ENCODE assay signal across 8 cellular contexts in the genomic region with DNA sequence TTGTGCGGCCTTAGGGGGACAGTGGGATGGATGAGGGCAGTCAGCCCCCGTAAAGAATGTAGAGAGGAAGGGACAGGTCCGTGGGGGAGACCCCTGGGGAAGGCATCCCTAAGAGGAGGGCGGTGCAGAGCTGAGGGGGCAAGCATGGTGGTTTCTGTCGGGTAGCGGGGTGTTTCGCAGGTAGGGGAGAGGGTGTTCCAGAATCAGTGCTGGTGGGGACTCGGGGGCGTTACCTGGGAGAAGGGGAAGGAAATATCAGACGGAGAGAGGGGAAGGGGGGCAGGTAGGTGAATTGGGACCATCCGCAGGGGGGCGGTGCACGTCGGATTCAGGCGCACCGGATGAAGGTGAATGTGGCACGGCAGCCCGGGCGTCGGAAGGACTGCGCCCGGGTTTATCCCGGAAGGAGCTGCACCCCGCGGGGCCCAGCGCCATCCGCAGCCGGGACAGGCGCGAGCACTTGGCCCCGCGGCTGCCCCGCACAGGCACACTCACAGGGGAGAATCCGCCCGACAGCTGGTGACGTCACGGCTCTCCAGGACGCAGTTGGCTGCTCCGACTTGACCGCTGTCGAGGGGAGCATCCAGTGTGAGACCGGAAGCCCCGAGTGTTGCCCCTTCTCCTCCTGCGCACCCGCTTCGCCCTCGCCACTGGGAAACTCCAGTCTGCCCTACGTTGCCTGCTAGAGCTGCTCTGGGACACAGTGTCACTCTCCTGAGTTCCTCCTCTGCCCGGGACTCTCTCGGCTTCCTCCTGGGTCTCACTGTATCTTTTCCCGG. TPM values are rescaled to one million over a fixed set of nuclear protein-coding genes. Genes with fewer than 3 reads are reported as not detected.
A peak's percentile ranks its signal among the peaks of the same experiment; 100 is the strongest.
DNase-seq lines count a peak whose midpoint lies in the region; ATAC-seq and TF ChIP-seq lines count a peak whose summit lies in the region.

No MANE protein-coding gene starts in this region.

- peak overlapping the region; percentile 87 for H3K4me3 Mint-ChIP-seq in activated B cell treated with CpG ODN at 0.5 μM for 24 hours

- peaks cover 98% of the 10 kb centered on the region for H3K4me1 Mint-ChIP-seq in activated B cell treated with CpG ODN at 0.5 μM for 24 hours

- peak overlapping the region; percentile 39 for H3K4me3 ChIP-seq in choroid plexus epithelial cell (ENCODE audit: low read depth, low read length)

- POLR2A ChIA-PET in GM10248 (lab: Yijun Ruan, JAX): interaction anchor here (0.7 to 1.3 kb wide), 3 partner anchors 9 to 92 kb away, joined by 3 to 11 read pairs (median 3); no protein-coding TSS in a partner anchor
- POLR2A ChIA-PET in activated B cell treated with CpG ODN at 0.5 μM for 24 hours (lab: Charles Lee): interaction anchor here (0.6 to 15.6 kb wide), 11 partner anchors 7 to 212 kb away, joined by 3 to 549 read pairs (median 27); a partner anchor contains a TSS

- ATAC-seq in HG03095 (IDR thresholded peaks at IDR 0.05; ENCODE audit: unreplicated experiment) (peak; percentile 42), activated B cell treated with CpG ODN at 0.5 μM for 24 hours (ENCODE audit: low read depth) (peak; percentile 8), left lobe of liver (peak; percentile 65), GM18861 (IDR thresholded peaks at IDR 0.05; ENCODE audit: unreplicated experiment) (no peak)

- peak overlapping the region; percentile 97 for H3K27ac Mint-ChIP-seq in activated B cell treated with CpG ODN at 0.5 μM for 24 hours

- CTCF ChIA-PET in GM10248 (lab: Yijun Ruan, JAX): interaction anchor here (0.6 to 11.5 kb wide), 10 partner anchors 9 to 500 kb away, joined by 3 to 97 read pairs (median 4); a partner anchor contains a TSS
- CTCF ChIA-PET in activated B cell treated with CpG ODN at 0.5 μM for 24 hours (lab: Charles Lee): interaction anchor here (0.7 to 13.1 kb wide), 11 partner anchors 11 to 209 kb away, joined by 3 to 162 read pairs (median 8); a partner anchor contains a TSS

- DNase-seq in GM10248 (ENCODE audit: extremely low spot score) (peak; percentile 83), activated B cell treated with CpG ODN at 0.5 μM for 24 hours (peak; percentile 64), choroid plexus epithelial cell (ENCODE audit: low read depth) (peak; percentile 62), left lobe of liver (ENCODE audit: low spot score) (no peak), NCI-H226 (no peak)
- DNase-seq in stimulated activated CD4-positive, alpha-beta T cell treated with anti-CD3 and anti-CD28 coated beads, Interleukin-4, amount 100 ng/mL, for 4 hours: peak; percentile 51 to 56

- no peaks in the 10 kb centered on the region for H3K9me3 Mint-ChIP-seq in activated B cell treated with CpG ODN at 0.5 μM for 24 hours

- intact Hi-C loops in activated B cell treated with CpG ODN at 0.5 μM for 24 hours (cut with micrococcal nuclease): no loop called here

- H3K36me3 Mint-ChIP-seq in activated B cell treated with CpG ODN at 0.5 μM for 24 hours (ENCODE audit: low read depth): peaks cover 57% of the 10 kb centered on the region

- H3K27me3 Mint-ChIP-seq in activated B cell treated with CpG ODN at 0.5 μM for 24 hours: no peaks in the 10 kb centered on the region

- TF ChIP-seq CTCF in GM10248 (IDR thresholded peaks at IDR 0.05; ENCODE audit: control extremely low read depth, extremely low read depth, low read depth, missing control alignments): peak; percentile 36
- no peak for TF ChIP-seq CTCF in activated B cell treated with CpG ODN at 0.5 μM for 24 hours (IDR thresholded peaks at IDR 0.05)
- no peak for TF ChIP-seq CTCF in choroid plexus epithelial cell (conservative IDR thresholded peaks at IDR 0.05; ENCODE audit: low read depth, low read length)

RNA-seq across cellular contexts. Expression of a gene that starts 1.3 kb away (rescaled TPM):
- total RNA-seq in activated B cell treated with CpG ODN at 0.5 μM for 24 hours: 118 and 125 TPM in 2 replicates
- 0.93 TPM for total RNA-seq in left lobe of liver

RNA-seq across cellular contexts. Expression of a gene that starts 11.8 kb away (rescaled TPM):
- total RNA-seq in activated B cell treated with CpG ODN at 0.5 μM for 24 hours (48.7 and 51.9 TPM in 2 replicates), left lobe of liver (15.6 TPM)

RNA-seq across cellular contexts. Expression of a gene that starts 33.9 kb away (rescaled TPM):
- total RNA-seq in activated B cell treated with CpG ODN at 0.5 μM for 24 hours: 27.5 and 28.0 TPM in 2 replicates
- total RNA-seq in left lobe of liver: 0.23 TPM

RNA-seq across cellular contexts. Expression of a gene that starts 40.9 kb away (rescaled TPM):
- total RNA-seq in activated B cell treated with CpG ODN at 0.5 μM for 24 hours (8,247 and 9,516 TPM in 2 replicates), left lobe of liver (13,056 TPM)

RNA-seq across cellular contexts. Expression of a gene that starts 41.2 kb away (rescaled TPM):
- 32.5 and 34.5 TPM in 2 replicates for total RNA-seq in activated B cell treated with CpG ODN at 0.5 μM for 24 hours
- total RNA-seq in left lobe of liver: 12.6 TPM

Comparison
In these comparisons a context has a peak if more than half of its experiments do, and no peak if none do; other contexts are left out.
1. DNase-seq: peak in GM10248 (single experiment), activated B cell treated with CpG ODN at 0.5 μM for 24 hours (single experiment), choroid plexus epithelial cell (single experiment) and stimulated activated CD4-positive, alpha-beta T cell treated with anti-CD3 and anti-CD28 coated beads, Interleukin-4, amount 100 ng/mL, for 4 hours (2 of 2); none in left lobe of liver (single experiment) and NCI-H226 (single experiment).
2. RNA of a gene that starts 1.3 kb away (total RNA-seq): 118 to 125 TPM in activated B cell treated with CpG ODN at 0.5 μM for 24 hours; 0.93 TPM in left lobe of liver (single experiment); every median in the first group is over 10 times any median in the second.
3. RNA of a gene that starts 33.9 kb away (total RNA-seq): 27.5 to 28.0 TPM in activated B cell treated with CpG ODN at 0.5 μM for 24 hours; 0.23 TPM in left lobe of liver (single experiment); every median in the first group is over 10 times any median in the second.